Comparison of ENCODE assay signal across 27 cellular contexts in genomic region chr4:107977482-107977881, GRCh38.
"Had no signal": no experiment of that assay in that cellular context is flagged by ENCODE, and none has a peak within 500 bp of the region (broad histone marks: within the 10 kb centered on the region; RNA-seq: fewer than 3 reads in every experiment).

No MANE protein-coding gene starts in this region.

- H3K27me3 Mint-ChIP-seq: activated CD8-positive, alpha-beta T cell treated with anti-CD3 and anti-CD28 coated beads for 36 hours; activated naive CD8-positive, alpha-beta T cell treated with anti-CD3 and anti-CD28 coated beads for 36 hours had no signal

- H3K4me1 ChIP-seq: ascending aorta, SJCRH30 had no signal

- H3K9ac ChIP-seq: KMS-11 had no signal

- H3K4me1 Mint-ChIP-seq: activated T-helper 17 cell treated with anti-CD3 and anti-CD28 coated beads, Interleukin-2, amount 50 U/mL, for 72 hours had no signal

- H3K27ac ChIP-seq: ascending aorta, KMS-11, SJCRH30, SK-N-MC, WERI-Rb-1 had no signal

- ATAC-seq: activated CD8-positive, alpha-beta T cell treated with anti-CD3 and anti-CD28 coated beads for 36 hours; activated T-cell treated with anti-CD3 and anti-CD28 coated beads, Interleukin-2, amount 50 U/mL, for 72 hours; activated T-helper 17 cell treated with anti-CD3 and anti-CD28 coated beads, Interleukin-2, amount 50 U/mL, for 72 hours; Panc1 had no signal

- H3K36me3 ChIP-seq: ascending aorta, SJCRH30, WERI-Rb-1 had no signal

- H3K27me3 ChIP-seq: ascending aorta, SJCRH30 had no signal

- H3K4me3 Mint-ChIP-seq: activated CD4-positive, alpha-beta T cell treated with anti-CD3 and anti-CD28 coated beads, Interleukin-2, amount 10 ng/mL, durations not matched to agents 24 days and 14 days; activated CD8-positive, alpha-beta T cell treated with anti-CD3 and anti-CD28 coated beads for 36 hours; activated naive CD8-positive, alpha-beta T cell treated with anti-CD3 and anti-CD28 coated beads for 36 hours; activated T-cell treated with anti-CD3 and anti-CD28 coated beads, Interleukin-2, amount 50 U/mL, for 72 hours; activated T-helper 17 cell treated with anti-CD3 and anti-CD28 coated beads, Interleukin-2, amount 50 U/mL, for 72 hours had no signal

- H3K9me3 ChIP-seq: ascending aorta had no signal

- H3K27ac Mint-ChIP-seq: activated CD4-positive, alpha-beta T cell treated with anti-CD3 and anti-CD28 coated beads, Interleukin-2, amount 10 ng/mL, durations not matched to agents 24 days and 14 days; activated CD8-positive, alpha-beta T cell treated with anti-CD3 and anti-CD28 coated beads for 36 hours; activated naive CD8-positive, alpha-beta T cell treated with anti-CD3 and anti-CD28 coated beads for 36 hours; activated T-cell treated with anti-CD3 and anti-CD28 coated beads, Interleukin-2, amount 50 U/mL, for 72 hours; activated T-helper 17 cell treated with anti-CD3 and anti-CD28 coated beads, Interleukin-2, amount 50 U/mL, for 72 hours had no signal

- DNase-seq: activated CD4-positive, alpha-beta T cell treated with anti-CD3 and anti-CD28 coated beads, Interleukin-2, amount 10 ng/mL, durations not matched to agents 24 days and 14 days; activated CD4-positive, alpha-beta T cell treated with anti-CD3 and anti-CD28 coated beads, Interleukin-2, amount 50 U/mL, for 4 hours; activated CD8-positive, alpha-beta T cell treated with anti-CD3 and anti-CD28 coated beads for 36 hours; activated effector memory CD4-positive, alpha-beta T cell treated with anti-CD3 and anti-CD28 coated beads, Interleukin-2, amount 50 U/mL, for 16 hours; activated naive CD4-positive, alpha-beta T cell; activated naive CD4-positive, alpha-beta T cell treated with anti-CD3 and anti-CD28 coated beads, Interleukin-2, amount 50 U/mL, for 16 hours; activated naive CD8-positive, alpha-beta T cell treated with anti-CD3 and anti-CD28 coated beads for 36 hours; activated T-cell treated with anti-CD3 and anti-CD28 coated beads, Interleukin-2, amount 50 U/mL, for 1 hour; activated T-cell treated with anti-CD3 and anti-CD28 coated beads, Interleukin-2, amount 50 U/mL, for 72 hours; amygdala; MM.1S; MV-4-11; NCI-H1092; NCI-H1436 treated with DMSO at 0.1 percent for 48 hours; NCI-H1694 treated with DMSO at 0.1 percent for 48 hours; NCI-H2029; NCI-H345; NCI-H524 treated with DMSO at 0.1 percent for 48 hours; SHP77; SJCRH30; T1000; WERI-Rb-1 had no signal

- H3K4me3 ChIP-seq: ascending aorta, SJCRH30, SK-N-MC had no signal
